ENCODE assay signal across 1 cellular context in genomic region chr7:99086532-99086931, GRCh38.
TF ChIP-seq lines count a peak whose summit lies in the region.

No MANE protein-coding gene starts in this region.

TF ChIP-seq in SK-N-SH treated with all-trans-retinoic acid at 6 μM for 48 hours, 23 proteins besides CTCF, POLR2A, EP300 and RAD21 (continued from another document):
- TF ChIP-seq, protein P1, sequence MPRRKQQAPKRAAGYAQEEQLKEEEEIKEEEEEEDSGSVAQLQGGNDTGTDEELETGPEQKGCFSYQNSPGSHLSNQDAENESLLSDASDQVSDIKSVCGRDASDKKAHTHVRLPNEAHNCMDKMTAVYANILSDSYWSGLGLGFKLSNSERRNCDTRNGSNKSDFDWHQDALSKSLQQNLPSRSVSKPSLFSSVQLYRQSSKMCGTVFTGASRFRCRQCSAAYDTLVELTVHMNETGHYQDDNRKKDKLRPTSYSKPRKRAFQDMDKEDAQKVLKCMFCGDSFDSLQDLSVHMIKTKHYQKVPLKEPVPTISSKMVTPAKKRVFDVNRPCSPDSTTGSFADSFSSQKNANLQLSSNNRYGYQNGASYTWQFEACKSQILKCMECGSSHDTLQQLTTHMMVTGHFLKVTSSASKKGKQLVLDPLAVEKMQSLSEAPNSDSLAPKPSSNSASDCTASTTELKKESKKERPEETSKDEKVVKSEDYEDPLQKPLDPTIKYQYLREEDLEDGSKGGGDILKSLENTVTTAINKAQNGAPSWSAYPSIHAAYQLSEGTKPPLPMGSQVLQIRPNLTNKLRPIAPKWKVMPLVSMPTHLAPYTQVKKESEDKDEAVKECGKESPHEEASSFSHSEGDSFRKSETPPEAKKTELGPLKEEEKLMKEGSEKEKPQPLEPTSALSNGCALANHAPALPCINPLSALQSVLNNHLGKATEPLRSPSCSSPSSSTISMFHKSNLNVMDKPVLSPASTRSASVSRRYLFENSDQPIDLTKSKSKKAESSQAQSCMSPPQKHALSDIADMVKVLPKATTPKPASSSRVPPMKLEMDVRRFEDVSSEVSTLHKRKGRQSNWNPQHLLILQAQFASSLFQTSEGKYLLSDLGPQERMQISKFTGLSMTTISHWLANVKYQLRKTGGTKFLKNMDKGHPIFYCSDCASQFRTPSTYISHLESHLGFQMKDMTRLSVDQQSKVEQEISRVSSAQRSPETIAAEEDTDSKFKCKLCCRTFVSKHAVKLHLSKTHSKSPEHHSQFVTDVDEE (CRISPR knock-in tag; IDR thresholded peaks at IDR 0.05): no peak
- no peak for TF ChIP-seq POU6F1 (CRISPR knock-in tag; IDR thresholded peaks at IDR 0.05; ENCODE audit: borderline replicate concordance, low read depth)
- TF ChIP-seq ZC3H10 (CRISPR knock-in tag; IDR thresholded peaks at IDR 0.05): no peak
- no peak for TF ChIP-seq ZFP3 (CRISPR knock-in tag; IDR thresholded peaks at IDR 0.05)
TF ChIP-seq in SK-N-SH treated with all-trans-retinoic acid at 6 μM for 48 hours: peak in this region for 1.
